ENCODE assay signal across 9 cellular contexts in the genomic region with DNA sequence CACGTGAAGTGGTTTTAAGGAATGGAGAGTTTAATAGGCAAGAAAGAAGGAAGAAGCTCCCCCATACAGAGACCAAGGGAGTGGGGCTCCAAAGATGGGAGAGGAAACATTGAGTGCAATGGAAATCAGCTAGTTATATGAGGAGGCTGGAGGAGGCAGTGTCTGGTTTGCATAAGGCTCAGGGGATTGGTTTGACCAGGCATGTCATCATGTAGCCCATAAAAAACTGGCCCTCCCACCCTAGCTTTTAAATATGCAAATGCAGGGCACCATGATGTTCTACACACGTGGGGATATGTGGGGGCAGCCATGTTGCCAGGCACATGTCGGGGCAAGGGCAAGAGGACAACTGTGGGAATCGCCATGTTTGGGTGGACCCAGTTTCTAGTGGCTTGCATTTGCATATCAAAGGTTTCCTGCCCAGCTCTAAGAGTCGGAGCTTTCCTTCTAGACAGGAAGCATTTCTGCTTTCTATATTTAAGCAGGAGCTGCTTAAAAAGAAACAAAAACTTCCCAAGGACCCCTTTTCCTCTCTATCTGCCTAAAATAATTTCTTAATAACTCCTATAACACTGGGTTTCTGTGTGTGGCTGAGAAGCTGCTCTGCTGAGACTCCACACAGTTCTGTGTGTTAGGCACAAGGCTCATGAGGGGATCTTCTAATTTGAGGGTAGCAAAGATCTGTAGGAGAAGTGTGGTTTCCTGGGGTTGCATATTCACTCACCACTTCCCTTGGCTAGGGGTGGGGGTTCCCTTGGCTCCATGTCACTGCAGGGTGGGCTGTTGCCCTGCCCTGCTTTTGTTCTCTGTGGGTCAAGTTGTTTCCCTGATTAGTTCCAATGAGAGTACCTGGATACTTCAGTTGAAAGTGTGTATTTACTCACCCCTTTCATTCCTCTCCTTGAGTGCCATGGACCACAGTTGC.
A peak's percentile ranks its signal among the peaks of the same experiment; 100 is the strongest.
DNase-seq lines count a peak whose midpoint lies in the region; ATAC-seq, FAIRE-seq and TF ChIP-seq lines count a peak whose summit lies in the region.
"Had no signal": no experiment of that assay in that cellular context is flagged by ENCODE, and none has a peak within 500 bp of the region (broad histone marks: within the 10 kb centered on the region; RNA-seq: fewer than 3 reads in every experiment).

No MANE protein-coding gene starts in this region.

- no peak overlapping the region for H3K4me2 ChIP-seq in GM23338

- no peaks in the 10 kb centered on the region for H3K9me2 ChIP-seq in GM23338 (ENCODE audit: insufficient read depth)

- H3K27ac Mint-ChIP-seq in activated CD4-positive, alpha-beta T cell treated with anti-CD3 and anti-CD28 coated beads, Interleukin-2, amount 10 ng/mL, durations not matched to agents 24 days and 14 days = peak overlapping the region; percentile 93
- no peak overlapping the region for H3K27ac Mint-ChIP-seq in GM23338

- H3K4me1 ChIP-seq in GM23338 (ENCODE audit: insufficient read depth) = no peaks in the 10 kb centered on the region

- H4K20me1 ChIP-seq in GM23338 (replicated peaks; ENCODE audit: insufficient read depth) = no peaks in the 10 kb centered on the region

- TF ChIP-seq CTCF in GM23338 (conservative IDR thresholded peaks at IDR 0.05; ENCODE audit: low read depth in 2 of 2) = no peak

- FAIRE-seq in HTR-8/SVneo (lab: Jason Lieb, UNC) = no peak

- no peaks in the 10 kb centered on the region for H3K27me3 Mint-ChIP-seq in activated CD4-positive, alpha-beta T cell treated with anti-CD3 and anti-CD28 coated beads, Interleukin-2, amount 10 ng/mL, durations not matched to agents 24 days and 14 days
- no peaks in the 10 kb centered on the region for H3K27me3 Mint-ChIP-seq in GM23338 (ENCODE audit: insufficient read depth, low read depth, poor library complexity)

- H3K27ac ChIP-seq in GM23338 (ENCODE audit: low read depth) = no peak overlapping the region

- H3K36me3 ChIP-seq in GM23338 (ENCODE audit: insufficient read depth) (no peaks in the 10 kb centered on the region), MG63 (no peaks in the 10 kb centered on the region)

- peak; percentile 85 for DNase-seq in activated CD4-positive, alpha-beta T cell treated with anti-CD3 and anti-CD28 coated beads, Interleukin-2, amount 10 ng/mL, durations not matched to agents 24 days and 14 days
- DNase-seq in stimulated activated CD4-positive, alpha-beta T cell treated with anti-CD3 and anti-CD28 coated beads, Interleukin-2, amount 100 ng/mL, for 24 hours = peak; percentile 21 to 35
- DNase-seq in GM23338 (ENCODE audit: low spot score) = no peak
- no peak for DNase-seq in MG63
- no peak for DNase-seq in HTR-8/SVneo (ENCODE audit: insufficient read length, low spot score)
- DNase-seq in HK-2 (ENCODE audit: unreplicated experiment) = no peak

- H3F3A ChIP-seq in GM23338 (replicated peaks; ENCODE audit: low read depth) = no peaks in the 10 kb centered on the region

- H3K36me3 Mint-ChIP-seq in activated CD4-positive, alpha-beta T cell treated with anti-CD3 and anti-CD28 coated beads, Interleukin-2, amount 10 ng/mL, durations not matched to agents 24 days and 14 days (ENCODE audit: low read depth) = peaks cover 23% of the 10 kb centered on the region
- 0 out of 3 replicates have a peak, but pooled peaks cover 3% of the 10 kb centered on the region for H3K36me3 Mint-ChIP-seq in GM23338 (ENCODE audit: low read depth)

- intact Hi-C loops in activated CD4-positive, alpha-beta T cell treated with anti-CD3 and anti-CD28 coated beads, Interleukin-2, amount 10 ng/mL, durations not matched to agents 24 days and 14 days (cut with micrococcal nuclease) = loop anchor here (5.0 to 10.0 kb wide), 3 partner anchors 58 to 329 kb away; no protein-coding TSS in a partner anchor

- no peaks in the 10 kb centered on the region for H3K27me3 ChIP-seq in GM23338 (ENCODE audit: insufficient read depth)
- H3K27me3 ChIP-seq in MG63 = no peaks in the 10 kb centered on the region

- H3K4me3 ChIP-seq in GM23338 (no peak overlapping the region), MG63 (no peak overlapping the region)

- H3K79me2 ChIP-seq in GM23338 (replicated peaks; ENCODE audit: insufficient read depth) = no peaks in the 10 kb centered on the region

- no peaks in the 10 kb centered on the region for H3K9me3 ChIP-seq in MG63

- no peak overlapping the region for H2AFZ ChIP-seq in GM23338

- ATAC-seq in GM19035 (IDR thresholded peaks at IDR 0.05; ENCODE audit: unreplicated experiment) (peak; percentile 69), HG03460 (IDR thresholded peaks at IDR 0.05; ENCODE audit: unreplicated experiment) (peak; percentile 80), GM23338 (no peak)
- ATAC-seq: HCT116 had no signal

- peak overlapping the region; percentile 48 for H3K4me3 Mint-ChIP-seq in activated CD4-positive, alpha-beta T cell treated with anti-CD3 and anti-CD28 coated beads, Interleukin-2, amount 10 ng/mL, durations not matched to agents 24 days and 14 days
- H3K4me3 Mint-ChIP-seq in GM23338 = no peak overlapping the region

- H3K4me1 Mint-ChIP-seq in activated CD4-positive, alpha-beta T cell treated with anti-CD3 and anti-CD28 coated beads, Interleukin-2, amount 10 ng/mL, durations not matched to agents 24 days and 14 days = peaks cover 37% of the 10 kb centered on the region
- peaks cover 1% of the 10 kb centered on the region for H3K4me1 Mint-ChIP-seq in GM23338

- peaks cover 19% of the 10 kb centered on the region for H3K9me3 Mint-ChIP-seq in activated CD4-positive, alpha-beta T cell treated with anti-CD3 and anti-CD28 coated beads, Interleukin-2, amount 10 ng/mL, durations not matched to agents 24 days and 14 days
- peaks cover 7% of the 10 kb centered on the region; the same call in 2 of the 3 replicates for H3K9me3 Mint-ChIP-seq in GM23338

TF ChIP-seq in GM23338, 12 proteins besides CTCF, POLR2A, EP300 and RAD21 (continues in another document):
- TF ChIP-seq POLR2AphosphoS5 (IDR thresholded peaks at IDR 0.05; ENCODE audit: low read depth) (no peak), STAT1 (IDR thresholded peaks at IDR 0.05; ENCODE audit: unreplicated experiment) (no peak), EZH2 (IDR thresholded peaks at IDR 0.05; ENCODE audit: low read depth, unreplicated experiment) (no peak), NANOG (IDR thresholded peaks at IDR 0.05; ENCODE audit: borderline replicate concordance) (no peak), JUNB (IDR thresholded peaks at IDR 0.05; ENCODE audit: unreplicated experiment) (no peak), EZH2phosphoT487 (IDR thresholded peaks at IDR 0.05; ENCODE audit: unreplicated experiment) (no peak), ZNF331 (CRISPR knock-in tag; IDR thresholded peaks at IDR 0.05; ENCODE audit: low read depth) (no peak)
- TF ChIP-seq, protein P1, sequence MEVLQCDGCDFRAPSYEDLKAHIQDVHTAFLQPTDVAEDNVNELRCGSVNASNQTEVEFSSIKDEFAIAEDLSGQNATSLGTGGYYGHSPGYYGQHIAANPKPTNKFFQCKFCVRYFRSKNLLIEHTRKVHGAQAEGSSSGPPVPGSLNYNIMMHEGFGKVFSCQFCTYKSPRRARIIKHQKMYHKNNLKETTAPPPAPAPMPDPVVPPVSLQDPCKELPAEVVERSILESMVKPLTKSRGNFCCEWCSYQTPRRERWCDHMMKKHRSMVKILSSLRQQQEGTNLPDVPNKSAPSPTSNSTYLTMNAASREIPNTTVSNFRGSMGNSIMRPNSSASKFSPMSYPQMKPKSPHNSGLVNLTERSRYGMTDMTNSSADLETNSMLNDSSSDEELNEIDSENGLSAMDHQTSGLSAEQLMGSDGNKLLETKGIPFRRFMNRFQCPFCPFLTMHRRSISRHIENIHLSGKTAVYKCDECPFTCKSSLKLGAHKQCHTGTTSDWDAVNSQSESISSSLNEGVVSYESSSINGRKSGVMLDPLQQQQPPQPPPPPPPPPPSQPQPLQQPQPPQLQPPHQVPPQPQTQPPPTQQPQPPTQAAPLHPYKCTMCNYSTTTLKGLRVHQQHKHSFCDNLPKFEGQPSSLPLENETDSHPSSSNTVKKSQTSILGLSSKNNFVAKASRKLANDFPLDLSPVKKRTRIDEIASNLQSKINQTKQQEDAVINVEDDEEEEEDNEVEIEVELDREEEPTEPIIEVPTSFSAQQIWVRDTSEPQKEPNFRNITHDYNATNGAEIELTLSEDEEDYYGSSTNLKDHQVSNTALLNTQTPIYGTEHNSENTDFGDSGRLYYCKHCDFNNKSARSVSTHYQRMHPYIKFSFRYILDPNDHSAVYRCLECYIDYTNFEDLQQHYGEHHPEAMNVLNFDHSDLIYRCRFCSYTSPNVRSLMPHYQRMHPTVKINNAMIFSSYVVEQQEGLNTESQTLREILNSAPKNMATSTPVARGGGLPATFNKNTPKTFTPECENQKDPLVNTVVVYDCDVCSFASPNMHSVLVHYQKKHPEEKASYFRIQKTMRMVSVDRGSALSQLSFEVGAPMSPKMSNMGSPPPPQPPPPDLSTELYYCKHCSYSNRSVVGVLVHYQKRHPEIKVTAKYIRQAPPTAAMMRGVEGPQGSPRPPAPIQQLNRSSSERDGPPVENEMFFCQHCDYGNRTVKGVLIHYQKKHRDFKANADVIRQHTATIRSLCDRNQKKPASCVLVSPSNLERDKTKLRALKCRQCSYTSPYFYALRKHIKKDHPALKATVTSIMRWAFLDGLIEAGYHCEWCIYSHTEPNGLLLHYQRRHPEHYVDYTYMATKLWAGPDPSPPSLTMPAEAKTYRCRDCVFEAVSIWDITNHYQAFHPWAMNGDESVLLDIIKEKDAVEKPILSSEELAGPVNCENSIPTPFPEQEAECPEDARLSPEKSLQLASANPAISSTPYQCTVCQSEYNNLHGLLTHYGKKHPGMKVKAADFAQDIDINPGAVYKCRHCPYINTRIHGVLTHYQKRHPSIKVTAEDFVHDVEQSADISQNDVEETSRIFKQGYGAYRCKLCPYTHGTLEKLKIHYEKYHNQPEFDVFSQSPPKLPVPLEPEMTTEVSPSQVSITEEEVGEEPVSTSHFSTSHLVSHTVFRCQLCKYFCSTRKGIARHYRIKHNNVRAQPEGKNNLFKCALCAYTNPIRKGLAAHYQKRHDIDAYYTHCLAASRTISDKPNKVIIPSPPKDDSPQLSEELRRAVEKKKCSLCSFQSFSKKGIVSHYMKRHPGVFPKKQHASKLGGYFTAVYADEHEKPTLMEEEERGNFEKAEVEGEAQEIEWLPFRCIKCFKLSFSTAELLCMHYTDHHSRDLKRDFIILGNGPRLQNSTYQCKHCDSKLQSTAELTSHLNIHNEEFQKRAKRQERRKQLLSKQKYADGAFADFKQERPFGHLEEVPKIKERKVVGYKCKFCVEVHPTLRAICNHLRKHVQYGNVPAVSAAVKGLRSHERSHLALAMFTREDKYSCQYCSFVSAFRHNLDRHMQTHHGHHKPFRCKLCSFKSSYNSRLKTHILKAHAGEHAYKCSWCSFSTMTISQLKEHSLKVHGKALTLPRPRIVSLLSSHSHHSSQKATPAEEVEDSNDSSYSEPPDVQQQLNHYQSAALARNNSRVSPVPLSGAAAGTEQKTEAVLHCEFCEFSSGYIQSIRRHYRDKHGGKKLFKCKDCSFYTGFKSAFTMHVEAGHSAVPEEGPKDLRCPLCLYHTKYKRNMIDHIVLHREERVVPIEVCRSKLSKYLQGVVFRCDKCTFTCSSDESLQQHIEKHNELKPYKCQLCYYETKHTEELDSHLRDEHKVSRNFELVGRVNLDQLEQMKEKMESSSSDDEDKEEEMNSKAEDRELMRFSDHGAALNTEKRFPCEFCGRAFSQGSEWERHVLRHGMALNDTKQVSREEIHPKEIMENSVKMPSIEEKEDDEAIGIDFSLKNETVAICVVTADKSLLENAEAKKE (CRISPR knock-in tag; IDR thresholded peaks at IDR 0.05) = no peak

Comparison
In these comparisons a context has a peak if more than half of its experiments do, and no peak if none do; other contexts are left out.
1. DNase-seq: peak in activated CD4-positive, alpha-beta T cell treated with anti-CD3 and anti-CD28 coated beads, Interleukin-2, amount 10 ng/mL, durations not matched to agents 24 days and 14 days (single experiment) and stimulated activated CD4-positive, alpha-beta T cell treated with anti-CD3 and anti-CD28 coated beads, Interleukin-2, amount 100 ng/mL, for 24 hours (2 of 2); none in GM23338 (single experiment), MG63 (single experiment), HTR-8/SVneo (single experiment) and HK-2 (single experiment).